Comparison of ENCODE assay signal across 1 cellular context in genomic region chr5:60672693-60673264, GRCh38.
TF ChIP-seq lines count a peak whose summit lies in the region.

No MANE protein-coding gene starts in this region.

TF ChIP-seq in HepG2, 621 proteins besides CTCF, POLR2A, EP300 and RAD21 (continued from another document and continues in another):
- peak; percentile 99 for TF ChIP-seq HDAC2 (CRISPR knock-in tag; IDR thresholded peaks at IDR 0.05)
- no peak for TF ChIP-seq BHLHE40 (IDR thresholded peaks at IDR 0.05; ENCODE audit: low read length)
- no peak for TF ChIP-seq THAP9 (CRISPR knock-in tag; IDR thresholded peaks at IDR 0.05; ENCODE audit: borderline replicate concordance)
- TF ChIP-seq ZBTB42 (CRISPR knock-in tag; IDR thresholded peaks at IDR 0.05), result no peak
- no peak; the same call in 1 of the 2 replicates for TF ChIP-seq ZFP37 (CRISPR knock-in tag; IDR thresholded peaks at IDR 0.05; ENCODE audit: borderline replicate concordance)
- no peak for TF ChIP-seq ATF4 (CRISPR knock-in tag; IDR thresholded peaks at IDR 0.05)
- TF ChIP-seq RFXAP (CRISPR knock-in tag; IDR thresholded peaks at IDR 0.05; ENCODE audit: borderline replicate concordance), result peak; percentile 62; the same call in 1 of the 2 replicates
- peak; percentile 70; the same call in 1 of the 2 replicates for TF ChIP-seq ZNF646 (CRISPR knock-in tag; IDR thresholded peaks at IDR 0.05)
- no peak for TF ChIP-seq HES4 (CRISPR knock-in tag; IDR thresholded peaks at IDR 0.05; ENCODE audit: borderline replicate concordance)
- no peak; the same call in 1 of the 2 replicates for TF ChIP-seq ZNF274 (CRISPR knock-in tag; IDR thresholded peaks at IDR 0.05)
- TF ChIP-seq RELA (CRISPR knock-in tag; IDR thresholded peaks at IDR 0.05), result 0 out of 2 replicates have a peak, but pooled peaks have one; percentile 55
- TF ChIP-seq ZNF460 (CRISPR knock-in tag; IDR thresholded peaks at IDR 0.05; ENCODE audit: borderline replicate concordance), result no peak
- TF ChIP-seq AKAP8 (CRISPR knock-in tag; IDR thresholded peaks at IDR 0.05), result peak; percentile 66; the same call in 1 of the 2 replicates
- TF ChIP-seq PATZ1 (CRISPR knock-in tag; IDR thresholded peaks at IDR 0.05), result peak; percentile 71
- TF ChIP-seq ZBTB7B (CRISPR knock-in tag; IDR thresholded peaks at IDR 0.05), result peak; percentile 85
- peak; percentile 85 for TF ChIP-seq ZSCAN21 (CRISPR knock-in tag; IDR thresholded peaks at IDR 0.05; ENCODE audit: borderline replicate concordance)
- no peak for TF ChIP-seq ZNF644 (CRISPR knock-in tag; IDR thresholded peaks at IDR 0.05; ENCODE audit: low read depth)
- no peak for TF ChIP-seq ATF6 (CRISPR knock-in tag; conservative IDR thresholded peaks at IDR 0.05)
- peak; percentile 36; the same call in 1 of the 2 replicates for TF ChIP-seq ZNF784 (CRISPR knock-in tag; IDR thresholded peaks at IDR 0.05; ENCODE audit: borderline replicate concordance)
- TF ChIP-seq MTF2 (CRISPR knock-in tag; IDR thresholded peaks at IDR 0.05; ENCODE audit: borderline replicate concordance), result no peak
- TF ChIP-seq ZNF713 (CRISPR knock-in tag; IDR thresholded peaks at IDR 0.05), result no peak
- no peak for TF ChIP-seq MLXIP (CRISPR knock-in tag; IDR thresholded peaks at IDR 0.05; ENCODE audit: borderline replicate concordance)
- TF ChIP-seq HDAC1 (CRISPR knock-in tag; IDR thresholded peaks at IDR 0.05), result peak; percentile 85
- TF ChIP-seq ZBED4 (CRISPR knock-in tag; IDR thresholded peaks at IDR 0.05; ENCODE audit: borderline replicate concordance), result no peak; the same call in 1 of the 2 replicates
- peak; percentile 98 for TF ChIP-seq REPIN1 (CRISPR knock-in tag; IDR thresholded peaks at IDR 0.05; ENCODE audit: borderline replicate concordance, low read depth)
- peak; percentile 54; the same call in 1 of the 2 replicates for TF ChIP-seq ZNF205 (CRISPR knock-in tag; IDR thresholded peaks at IDR 0.05)
